ENCODE assay signal across 13 cellular contexts in the genomic region with DNA sequence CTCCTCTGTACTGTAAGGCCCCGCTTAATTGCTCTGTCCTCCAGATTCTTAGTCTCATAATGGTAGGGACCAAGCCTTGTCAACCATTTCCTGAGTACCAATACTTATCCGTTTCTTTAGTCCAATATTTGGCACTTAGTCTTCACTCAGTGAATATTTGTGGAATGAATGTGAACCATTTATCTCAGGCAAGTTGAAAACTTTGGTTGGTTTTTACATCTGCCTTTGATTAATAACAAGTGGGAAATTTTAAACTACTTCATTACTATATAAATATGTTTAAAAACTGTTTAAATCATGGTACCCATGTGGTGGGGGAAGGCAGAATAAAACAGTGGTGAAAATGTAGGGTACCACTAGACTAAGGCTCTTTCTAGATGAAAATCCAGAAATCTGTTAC. TPM values are rescaled to one million over a fixed set of nuclear protein-coding genes. Genes with fewer than 3 reads are reported as not detected.
"Had no signal": no experiment of that assay in that cellular context is flagged by ENCODE, and none has a peak within 500 bp of the region (broad histone marks: within the 10 kb centered on the region; RNA-seq: fewer than 3 reads in every experiment).

No MANE protein-coding gene starts in this region.

- H3K4me1 Mint-ChIP-seq: natural killer cell had no signal

- H3K9me3 ChIP-seq: heart left ventricle, sigmoid colon, upper lobe of right lung had no signal

- H3K4me3 ChIP-seq: heart left ventricle, sigmoid colon, upper lobe of right lung had no signal

- H3K36me3 ChIP-seq: heart left ventricle, sigmoid colon, upper lobe of right lung, WERI-Rb-1 had no signal

- H3K4me3 Mint-ChIP-seq: activated naive CD4-positive, alpha-beta T cell treated with anti-CD3 and anti-CD28 coated beads for 36 hours; natural killer cell had no signal

- H3K9me3 Mint-ChIP-seq: activated naive CD4-positive, alpha-beta T cell treated with anti-CD3 and anti-CD28 coated beads for 36 hours; natural killer cell had no signal

- H3K27me3 ChIP-seq: heart left ventricle, sigmoid colon, upper lobe of right lung had no signal

- ATAC-seq: heart left ventricle, natural killer cell, upper lobe of right lung had no signal

- H3K27ac ChIP-seq: heart left ventricle, WERI-Rb-1 had no signal

- H3K36me3 Mint-ChIP-seq: natural killer cell had no signal

- DNase-seq: activated CD4-positive, alpha-beta T cell treated with anti-CD3 and anti-CD28 coated beads for 4 hours; activated naive CD4-positive, alpha-beta T cell treated with anti-CD3 and anti-CD28 coated beads for 36 hours; effector memory CD4-positive, alpha-beta T cell; foreskin melanocyte; heart left ventricle; mammary epithelial cell; natural killer cell; occipital lobe; sigmoid colon; stimulated activated CD4-positive, alpha-beta T cell treated with anti-CD3 and anti-CD28 coated beads, Interleukin-2, amount 100 ng/mL, for 24 hours; stimulated activated naive CD4-positive, alpha-beta T cell; upper lobe of right lung; WERI-Rb-1 had no signal

- H3K27ac Mint-ChIP-seq: activated naive CD4-positive, alpha-beta T cell treated with anti-CD3 and anti-CD28 coated beads for 36 hours; natural killer cell had no signal

- H3K4me1 ChIP-seq: sigmoid colon, upper lobe of right lung had no signal

RNA-seq across cellular contexts. Expression of a gene that starts 15.2 kb away (rescaled TPM):
- total RNA-seq: natural killer cell had no signal
